ENCODE assay signal across 23 cellular contexts in the genomic region with DNA sequence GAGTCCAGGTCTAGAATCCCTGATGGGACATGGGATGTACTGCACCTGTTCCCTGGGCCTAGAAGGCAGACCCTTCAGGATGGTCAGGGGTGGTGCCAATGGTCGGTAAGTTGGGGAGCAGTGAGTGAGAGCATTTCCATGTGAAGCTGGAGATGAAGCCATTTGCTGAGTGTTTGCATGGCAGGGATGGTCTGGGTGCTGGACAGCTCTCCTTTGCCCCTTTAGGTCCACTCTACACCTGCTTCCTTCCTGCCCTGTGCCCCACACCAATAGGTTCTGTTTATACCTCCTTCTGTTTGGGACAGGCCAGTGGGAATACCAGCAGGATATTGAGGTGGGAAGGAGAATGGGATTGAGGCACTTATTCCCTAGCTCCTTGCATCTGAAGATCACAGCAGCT.
DNase-seq lines count a peak whose midpoint lies in the region; ATAC-seq and TF ChIP-seq lines count a peak whose summit lies in the region.
"Had no signal": no experiment of that assay in that cellular context is flagged by ENCODE, and none has a peak within 500 bp of the region (broad histone marks: within the 10 kb centered on the region; RNA-seq: fewer than 3 reads in every experiment).

No MANE protein-coding gene starts in this region.

- no peak for DNase-seq in activated T-cell treated with anti-CD3 and anti-CD28 coated beads, Interleukin-2, amount 50 U/mL, for 72 hours
- DNase-seq in naive thymus-derived CD8-positive, alpha-beta T cell, result no peak
- DNase-seq: 8988T; ACHN; BE2C; C1 segment of cervical spinal cord; CD4-positive, alpha-beta memory T cell; CD4-positive, CD25-positive, alpha-beta regulatory T cell; CD8-positive, alpha-beta memory T cell; COR-L47; DMS 273 treated with DMSO at 0.1 percent for 48 hours; DMS153; DMS53; DMS79; DND-41; EL; GDM1 had no signal

- H3K9me3 Mint-ChIP-seq in activated T-cell treated with anti-CD3 and anti-CD28 coated beads, Interleukin-2, amount 50 U/mL, for 72 hours, result peaks cover 4 to 5% of the 10 kb centered on the region in 2 donors
- H3K9me3 Mint-ChIP-seq in naive thymus-derived CD8-positive, alpha-beta T cell, result no peaks in the 10 kb centered on the region
- H3K9me3 Mint-ChIP-seq: CD8-positive, alpha-beta memory T cell had no signal

- CTCF ChIA-PET in HEK293 (lab: Yijun Ruan, JAX), result no interaction called here

- H3K36me3 ChIP-seq in HEK293 (ENCODE audit: control insufficient read depth in 2 of 2, insufficient read depth in 1 of 2, low read length in 2 of 2), result no peaks in the 10 kb centered on the region
- H3K36me3 ChIP-seq: BE2C, BLaER1 had no signal

- H3K27ac Mint-ChIP-seq in activated T-cell treated with anti-CD3 and anti-CD28 coated beads, Interleukin-2, amount 50 U/mL, for 72 hours, result no peak overlapping the region
- H3K27ac Mint-ChIP-seq in naive thymus-derived CD8-positive, alpha-beta T cell, result no peak overlapping the region
- H3K27ac Mint-ChIP-seq: CD14-positive monocyte; CD4-positive, alpha-beta memory T cell; CD4-positive, CD25-positive, alpha-beta regulatory T cell; CD8-positive, alpha-beta memory T cell had no signal

- H3K4me1 Mint-ChIP-seq in activated T-cell treated with anti-CD3 and anti-CD28 coated beads, Interleukin-2, amount 50 U/mL, for 72 hours (ENCODE audit: low read depth), result no peaks in the 10 kb centered on the region
- H3K4me1 Mint-ChIP-seq in naive thymus-derived CD8-positive, alpha-beta T cell, result peaks cover 0 to 2% (median 0%) of the 10 kb centered on the region in 4 donors
- H3K4me1 Mint-ChIP-seq: CD14-positive monocyte; CD4-positive, alpha-beta memory T cell; CD4-positive, CD25-positive, alpha-beta regulatory T cell; CD8-positive, alpha-beta memory T cell had no signal

- H3K4me3 ChIP-seq in HEK293 (ENCODE audit: low read depth, low read length), result no peak overlapping the region
- H3K4me3 ChIP-seq: BLaER1, GM12878 had no signal

- no peaks in the 10 kb centered on the region for H3K9me3 ChIP-seq in HEK293 (ENCODE audit: control insufficient read depth, insufficient read depth, low read depth, low read length)
- H3K9me3 ChIP-seq: BE2C, BLaER1 had no signal

- H3K36me3 Mint-ChIP-seq in activated T-cell treated with anti-CD3 and anti-CD28 coated beads, Interleukin-2, amount 50 U/mL, for 72 hours (ENCODE audit: insufficient read depth in 2 of 2), result no peaks in the 10 kb centered on the region
- no peaks in the 10 kb centered on the region for H3K36me3 Mint-ChIP-seq in naive thymus-derived CD8-positive, alpha-beta T cell
- H3K36me3 Mint-ChIP-seq: CD14-positive monocyte; CD4-positive, alpha-beta memory T cell; CD4-positive, CD25-positive, alpha-beta regulatory T cell; CD8-positive, alpha-beta memory T cell had no signal

- POLR2A ChIA-PET in HEK293 (lab: Yijun Ruan, JAX), result no interaction called here
- POLR2A ChIA-PET in naive thymus-derived CD8-positive, alpha-beta T cell (lab: Charles Lee), result no interaction called here

- H3K4me1 ChIP-seq in HEK293 (ENCODE audit: control insufficient read depth, insufficient read depth, low read length), result no peaks in the 10 kb centered on the region
- H3K4me1 ChIP-seq: BE2C, BLaER1 had no signal

- TF ChIP-seq CTCF in HEK293 (tag by site-specific recombination; IDR thresholded peaks at IDR 0.05), result no peak

- ATAC-seq in activated T-cell treated with anti-CD3 and anti-CD28 coated beads, Interleukin-2, amount 50 U/mL, for 72 hours (replicated peaks in 1 of 2), result no peak
- no peak for ATAC-seq in HG03521 (IDR thresholded peaks at IDR 0.05; ENCODE audit: unreplicated experiment)
- no peak for ATAC-seq in naive thymus-derived CD8-positive, alpha-beta T cell
- ATAC-seq: GM12878 had no signal

- H3K4me3 Mint-ChIP-seq in activated T-cell treated with anti-CD3 and anti-CD28 coated beads, Interleukin-2, amount 50 U/mL, for 72 hours, result no peak overlapping the region
- no peak overlapping the region for H3K4me3 Mint-ChIP-seq in naive thymus-derived CD8-positive, alpha-beta T cell
- H3K4me3 Mint-ChIP-seq: CD14-positive monocyte; CD4-positive, alpha-beta memory T cell; CD4-positive, CD25-positive, alpha-beta regulatory T cell; CD8-positive, alpha-beta memory T cell had no signal

- no peak overlapping the region for H3K27ac ChIP-seq in HEK293 (ENCODE audit: extremely low read depth, low read depth, low read length)
- H3K27ac ChIP-seq: BLaER1 had no signal

- no peaks in the 10 kb centered on the region for H3K27me3 Mint-ChIP-seq in activated T-cell treated with anti-CD3 and anti-CD28 coated beads, Interleukin-2, amount 50 U/mL, for 72 hours (ENCODE audit: low read depth)
- H3K27me3 Mint-ChIP-seq in naive thymus-derived CD8-positive, alpha-beta T cell, result peaks cover 0 to 9% (median 0%) of the 10 kb centered on the region in 5 donors
- H3K27me3 Mint-ChIP-seq: CD4-positive, alpha-beta memory T cell; CD4-positive, CD25-positive, alpha-beta regulatory T cell had no signal

TF ChIP-seq in HEK293, 187 proteins besides CTCF, POLR2A, EP300 and RAD21:
- TF ChIP-seq ZNF561 (tag by site-specific recombination; IDR thresholded peaks at IDR 0.05; ENCODE audit: borderline replicate concordance), result no peak
- TF ChIP-seq, protein P1, sequence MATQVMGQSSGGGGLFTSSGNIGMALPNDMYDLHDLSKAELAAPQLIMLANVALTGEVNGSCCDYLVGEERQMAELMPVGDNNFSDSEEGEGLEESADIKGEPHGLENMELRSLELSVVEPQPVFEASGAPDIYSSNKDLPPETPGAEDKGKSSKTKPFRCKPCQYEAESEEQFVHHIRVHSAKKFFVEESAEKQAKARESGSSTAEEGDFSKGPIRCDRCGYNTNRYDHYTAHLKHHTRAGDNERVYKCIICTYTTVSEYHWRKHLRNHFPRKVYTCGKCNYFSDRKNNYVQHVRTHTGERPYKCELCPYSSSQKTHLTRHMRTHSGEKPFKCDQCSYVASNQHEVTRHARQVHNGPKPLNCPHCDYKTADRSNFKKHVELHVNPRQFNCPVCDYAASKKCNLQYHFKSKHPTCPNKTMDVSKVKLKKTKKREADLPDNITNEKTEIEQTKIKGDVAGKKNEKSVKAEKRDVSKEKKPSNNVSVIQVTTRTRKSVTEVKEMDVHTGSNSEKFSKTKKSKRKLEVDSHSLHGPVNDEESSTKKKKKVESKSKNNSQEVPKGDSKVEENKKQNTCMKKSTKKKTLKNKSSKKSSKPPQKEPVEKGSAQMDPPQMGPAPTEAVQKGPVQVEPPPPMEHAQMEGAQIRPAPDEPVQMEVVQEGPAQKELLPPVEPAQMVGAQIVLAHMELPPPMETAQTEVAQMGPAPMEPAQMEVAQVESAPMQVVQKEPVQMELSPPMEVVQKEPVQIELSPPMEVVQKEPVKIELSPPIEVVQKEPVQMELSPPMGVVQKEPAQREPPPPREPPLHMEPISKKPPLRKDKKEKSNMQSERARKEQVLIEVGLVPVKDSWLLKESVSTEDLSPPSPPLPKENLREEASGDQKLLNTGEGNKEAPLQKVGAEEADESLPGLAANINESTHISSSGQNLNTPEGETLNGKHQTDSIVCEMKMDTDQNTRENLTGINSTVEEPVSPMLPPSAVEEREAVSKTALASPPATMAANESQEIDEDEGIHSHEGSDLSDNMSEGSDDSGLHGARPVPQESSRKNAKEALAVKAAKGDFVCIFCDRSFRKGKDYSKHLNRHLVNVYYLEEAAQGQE (tag by site-specific recombination; IDR thresholded peaks at IDR 0.05), result peak; percentile 43; the same call in 1 of the 2 replicates

TF ChIP-seq in PFSK-1, 5 proteins besides CTCF, POLR2A, EP300 and RAD21:
- no peak for TF ChIP-seq POLR2AphosphoS5 (IDR thresholded peaks at IDR 0.05; ENCODE audit: low read depth, low read length)
- TF ChIP-seq FOXP2 (optimal IDR thresholded peaks at IDR 0.05; ENCODE audit: borderline replicate concordance, extremely low read depth, extremely low read length, insufficient read depth), result no peak
- TF ChIP-seq, protein P1 (IDR thresholded peaks at IDR 0.05; ENCODE audit: insufficient read depth in 1 of 2, low read depth in 2 of 2, low read length in 2 of 2), result peak; percentile 70 to 81
- no peak for TF ChIP-seq SIN3A (IDR thresholded peaks at IDR 0.05; ENCODE audit: borderline replicate concordance, insufficient read depth, low read length)
- no peak for TF ChIP-seq TAF1 (IDR thresholded peaks at IDR 0.05; ENCODE audit: borderline replicate concordance, insufficient read depth, low read length)
